ENCODE assay signal across 9 cellular contexts in the genomic region with DNA sequence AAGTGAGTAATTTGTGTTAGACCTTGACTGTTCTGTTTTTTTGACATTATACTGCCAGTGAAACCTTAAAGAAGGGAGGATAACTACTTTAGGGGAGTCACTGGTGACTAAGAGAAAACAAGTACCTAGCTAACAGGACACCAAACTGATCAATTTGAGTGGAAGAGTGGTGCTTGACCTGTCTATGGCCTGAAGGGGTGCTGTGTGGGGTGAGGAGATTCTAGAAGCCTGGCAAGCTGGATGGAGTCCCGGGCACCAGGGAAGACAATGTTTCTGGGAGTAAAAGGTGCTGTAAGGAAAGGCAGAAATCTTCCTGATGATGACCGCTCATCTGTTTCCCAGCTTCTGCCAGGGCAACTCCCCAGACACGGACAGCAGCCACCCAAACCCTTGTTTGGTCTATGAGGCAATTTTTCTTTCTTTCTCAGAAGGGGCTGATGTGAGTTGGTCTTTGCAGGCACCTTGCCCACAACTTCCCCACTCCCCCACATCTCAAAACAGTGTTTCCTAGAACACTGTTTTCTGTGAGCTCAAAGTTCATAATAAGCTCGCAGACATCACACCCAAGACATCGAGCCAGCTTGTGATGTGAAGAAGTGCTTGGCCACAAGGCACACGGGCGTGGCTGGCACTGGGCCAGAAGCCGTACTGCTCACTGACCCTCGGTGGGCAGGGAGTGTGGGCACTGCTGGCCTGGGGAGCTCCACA. TPM values are rescaled to one million over a fixed set of nuclear protein-coding genes. Genes with fewer than 3 reads are reported as not detected.
DNase-seq lines count a peak whose midpoint lies in the region; ATAC-seq and TF ChIP-seq lines count a peak whose summit lies in the region.
"Had no signal": no experiment of that assay in that cellular context is flagged by ENCODE, and none has a peak within 500 bp of the region (broad histone marks: within the 10 kb centered on the region; RNA-seq: fewer than 3 reads in every experiment).

No MANE protein-coding gene starts in this region.

- 24 to 46% (median 31%) methylated on average over 9 of the region's 9 CpGs for WGBS in spleen, 5 donors

- H3K4me3 Mint-ChIP-seq in T-helper 1 cell treated with Interleukin-12 subunit alpha and Interleukin-12 subunit beta and Interleukin-4 antibody, amounts not matched to agents 30 μg/mL and 1 μg/mL, for 36 hours, result peak overlapping the region; percentile 92
- no peak overlapping the region for H3K4me3 Mint-ChIP-seq in chondrocyte (ENCODE audit: unreplicated experiment)

- H3K27me3 ChIP-seq in spleen (replicated peaks in 1 of 7), result no peaks in the 10 kb centered on the region
- H3K27me3 ChIP-seq: cardiac muscle cell had no signal

- H3K27ac Mint-ChIP-seq in T-helper 1 cell treated with Interleukin-12 subunit alpha and Interleukin-12 subunit beta and Interleukin-4 antibody, amounts not matched to agents 30 μg/mL and 1 μg/mL, for 36 hours, result peak overlapping the region; percentile 94
- H3K27ac Mint-ChIP-seq in chondrocyte (ENCODE audit: unreplicated experiment), result peak overlapping the region; percentile 32

- H3K36me3 ChIP-seq in spleen, result peaks cover 0 to 23% (median 0%) of the 10 kb centered on the region in 6 donors
- H3K36me3 ChIP-seq: cardiac muscle cell had no signal

- peaks cover 7 to 61% (median 26%) of the 10 kb centered on the region in 6 donors for H3K4me1 ChIP-seq in spleen

- no peaks in the 10 kb centered on the region for H3K9me3 ChIP-seq in spleen

- no peak for ATAC-seq in HG03432 (IDR thresholded peaks at IDR 0.05; ENCODE audit: unreplicated experiment)

- peaks cover 70% of the 10 kb centered on the region for H3K4me1 Mint-ChIP-seq in T-helper 1 cell treated with Interleukin-12 subunit alpha and Interleukin-12 subunit beta and Interleukin-4 antibody, amounts not matched to agents 30 μg/mL and 1 μg/mL, for 36 hours (ENCODE audit: low read depth)
- peaks cover 31% of the 10 kb centered on the region for H3K4me1 Mint-ChIP-seq in chondrocyte (ENCODE audit: low read depth)

- H3K27ac ChIP-seq in spleen, result peak overlapping the region in 5 of 8 donors; percentile 0 to 85 (median 54)
- H3K27ac ChIP-seq: cardiac muscle cell had no signal

- no peaks in the 10 kb centered on the region for H3K9me3 Mint-ChIP-seq in T-helper 1 cell treated with Interleukin-12 subunit alpha and Interleukin-12 subunit beta and Interleukin-4 antibody, amounts not matched to agents 30 μg/mL and 1 μg/mL, for 36 hours
- H3K9me3 Mint-ChIP-seq in chondrocyte (ENCODE audit: low read depth), result no peaks in the 10 kb centered on the region

- intact Hi-C loops in spleen (cut with DNase I; ENCODE audit: low total_unique reads), result no loop called here

- no peak for TF ChIP-seq POLR2A in spleen (IDR thresholded peaks at IDR 0.05)

- DNase-seq in chondrocyte (ENCODE audit: low spot score), result no peak
- peak; percentile 78 for DNase-seq in spleen
- DNase-seq in globus pallidus (ENCODE audit: low spot score), result no peak
- no peak for DNase-seq in DMS79 (lab: John Stamatoyannopoulos, UW)
- no peak for DNase-seq in medulla oblongata (ENCODE audit: extremely low spot score)

- no peaks in the 10 kb centered on the region for H3K27me3 Mint-ChIP-seq in T-helper 1 cell treated with Interleukin-12 subunit alpha and Interleukin-12 subunit beta and Interleukin-4 antibody, amounts not matched to agents 30 μg/mL and 1 μg/mL, for 36 hours (ENCODE audit: low read depth)
- H3K27me3 Mint-ChIP-seq in chondrocyte (ENCODE audit: low read depth), result no peaks in the 10 kb centered on the region

- peak overlapping the region in 2 of 8 donors; percentile 31 to 58 for H3K4me3 ChIP-seq in spleen
- H3K4me3 ChIP-seq: cardiac muscle cell had no signal

- TF ChIP-seq CTCF in GM12872 (IDR thresholded peaks at IDR 0.05; ENCODE audit: insufficient read depth, low read depth, low read length), result peak; percentile 53
- no peak for TF ChIP-seq CTCF in chondrocyte (IDR thresholded peaks at IDR 0.05)
- TF ChIP-seq CTCF in spleen (IDR thresholded peaks at IDR 0.05 in 8 of 11, conservative IDR thresholded peaks at IDR 0.05 in 3 of 11), result no peak

- H3K36me3 Mint-ChIP-seq in T-helper 1 cell treated with Interleukin-12 subunit alpha and Interleukin-12 subunit beta and Interleukin-4 antibody, amounts not matched to agents 30 μg/mL and 1 μg/mL, for 36 hours (ENCODE audit: low read depth), result peaks cover 41% of the 10 kb centered on the region
- no peaks in the 10 kb centered on the region for H3K36me3 Mint-ChIP-seq in chondrocyte (ENCODE audit: low read depth)

RNA-seq across cellular contexts. Expression of gene TXK, which starts 4.6 kb away (rescaled TPM):
- total RNA-seq in chondrocyte (0.22 TPM in 1 of 3 replicates, not detected in the others), spleen (10 to 100 TPM; 17.0 to 36.6 (median 29.6) TPM)
- polyA plus RNA-seq in spleen, result 1 to 10 TPM; 3.3 to 6.0 (median 3.5) TPM

Comparison
In these comparisons a context has a peak if more than half of its experiments do, and no peak if none do; other contexts are left out.
1. RNA of gene TXK, which starts 4.6 kb away (total RNA-seq): 17.0 to 36.6 TPM in spleen; 0.22 TPM in chondrocyte; every median in the first group is over 10 times any median in the second.